2 cellular contexts compared by ENCODE assay signal in the genomic region with DNA sequence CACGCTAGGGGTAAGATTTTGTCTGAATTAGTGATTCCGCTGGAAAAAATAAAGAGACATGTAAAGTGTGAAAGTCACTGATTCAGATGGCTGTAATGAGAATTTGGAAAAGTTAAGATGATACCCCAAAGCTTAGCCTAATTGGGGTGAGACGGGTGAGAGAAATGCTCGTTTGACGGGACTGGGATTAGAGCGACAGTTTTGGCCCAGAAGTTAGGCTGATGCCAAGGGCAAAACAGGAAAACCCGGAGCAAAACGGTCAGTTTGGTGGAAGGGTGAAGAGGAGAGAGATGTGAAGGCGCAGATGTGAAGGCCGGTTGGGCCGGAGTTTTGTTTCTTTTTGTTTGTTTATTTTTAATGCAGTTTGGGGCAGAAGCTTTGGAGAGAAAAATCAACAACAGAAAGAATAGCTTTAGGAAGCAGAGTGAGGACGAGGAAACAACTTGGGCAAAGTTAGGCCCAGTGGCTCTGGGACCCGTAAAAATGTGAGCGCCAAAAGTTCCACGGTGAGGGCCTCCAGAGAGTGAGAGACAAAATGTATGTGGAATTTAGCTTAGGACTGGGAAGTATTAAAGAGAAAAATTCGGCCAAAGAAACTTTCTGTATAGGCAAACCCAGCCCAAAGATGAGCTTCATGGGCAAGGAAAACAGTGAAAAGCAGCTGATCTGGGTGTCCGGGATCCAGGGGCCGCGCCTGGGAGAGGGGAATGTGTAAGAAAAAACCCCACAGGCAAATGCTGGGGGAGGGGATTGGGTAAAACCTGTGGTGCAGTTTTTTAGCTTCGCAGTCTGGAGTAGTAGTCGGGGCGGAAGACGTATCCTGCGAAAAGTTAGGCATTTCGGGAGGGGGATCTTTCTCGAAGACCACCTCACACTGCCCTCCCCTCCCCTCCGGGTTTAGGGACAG.
TF ChIP-seq lines count a peak whose summit lies in the region.

No MANE protein-coding gene starts in this region.

TF ChIP-seq in SK-N-SH treated with all-trans-retinoic acid at 6 μM for 48 hours, 23 proteins besides CTCF, POLR2A, EP300 and RAD21 (continued from another document):
- TF ChIP-seq, protein P1, sequence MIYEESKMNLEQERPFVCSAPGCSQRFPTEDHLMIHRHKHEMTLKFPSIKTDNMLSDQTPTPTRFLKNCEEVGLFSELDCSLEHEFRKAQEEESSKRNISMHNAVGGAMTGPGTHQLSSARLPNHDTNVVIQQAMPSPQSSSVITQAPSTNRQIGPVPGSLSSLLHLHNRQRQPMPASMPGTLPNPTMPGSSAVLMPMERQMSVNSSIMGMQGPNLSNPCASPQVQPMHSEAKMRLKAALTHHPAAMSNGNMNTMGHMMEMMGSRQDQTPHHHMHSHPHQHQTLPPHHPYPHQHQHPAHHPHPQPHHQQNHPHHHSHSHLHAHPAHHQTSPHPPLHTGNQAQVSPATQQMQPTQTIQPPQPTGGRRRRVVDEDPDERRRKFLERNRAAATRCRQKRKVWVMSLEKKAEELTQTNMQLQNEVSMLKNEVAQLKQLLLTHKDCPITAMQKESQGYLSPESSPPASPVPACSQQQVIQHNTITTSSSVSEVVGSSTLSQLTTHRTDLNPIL (CRISPR knock-in tag; IDR thresholded peaks at IDR 0.05; ENCODE audit: low read depth) = no peak
- TF ChIP-seq PPARA (CRISPR knock-in tag; IDR thresholded peaks at IDR 0.05; ENCODE audit: borderline replicate concordance) = no peak
- TF ChIP-seq SNAI2 (CRISPR knock-in tag; IDR thresholded peaks at IDR 0.05) = no peak
- TF ChIP-seq ZC3H10 (CRISPR knock-in tag; IDR thresholded peaks at IDR 0.05) = no peak
- TF ChIP-seq BACH2 (CRISPR knock-in tag; IDR thresholded peaks at IDR 0.05; ENCODE audit: borderline replicate concordance) = no peak
- TF ChIP-seq ISL1 (CRISPR knock-in tag; IDR thresholded peaks at IDR 0.05) = no peak
- no peak for TF ChIP-seq ZNF565 (CRISPR knock-in tag; conservative IDR thresholded peaks at IDR 0.05; ENCODE audit: low read depth)
- no peak for TF ChIP-seq ARNTL (CRISPR knock-in tag; IDR thresholded peaks at IDR 0.05; ENCODE audit: borderline replicate concordance, low read depth)
- TF ChIP-seq ZNF70 (CRISPR knock-in tag; IDR thresholded peaks at IDR 0.05) = no peak
- TF ChIP-seq ZFP3 (CRISPR knock-in tag; IDR thresholded peaks at IDR 0.05) = no peak

TF ChIP-seq in HEK293T, 16 proteins besides CTCF, POLR2A, EP300 and RAD21 (continued from another document):
- no peak for TF ChIP-seq TARDBP (IDR thresholded peaks at IDR 0.05)
- TF ChIP-seq ARNT (IDR thresholded peaks at IDR 0.05) = no peak
- no peak for TF ChIP-seq BHLHE40 (IDR thresholded peaks at IDR 0.05; ENCODE audit: borderline replicate concordance)
- no peak for TF ChIP-seq NFRKB (IDR thresholded peaks at IDR 0.05)
- TF ChIP-seq HDGF (IDR thresholded peaks at IDR 0.05; ENCODE audit: borderline replicate concordance) = no peak
- TF ChIP-seq SUZ12 (IDR thresholded peaks at IDR 0.05) = no peak
- no peak for TF ChIP-seq FOXM1 (IDR thresholded peaks at IDR 0.05; ENCODE audit: borderline replicate concordance)
- TF ChIP-seq ELF4 (IDR thresholded peaks at IDR 0.05) = no peak
- no peak for TF ChIP-seq FOXK2 (IDR thresholded peaks at IDR 0.05)
- TF ChIP-seq CTBP1 (IDR thresholded peaks at IDR 0.05; ENCODE audit: borderline replicate concordance) = no peak
TF ChIP-seq in HEK293T: peak in this region for 0.
